ENCODE assay signal across 35 cellular contexts in the genomic region with DNA sequence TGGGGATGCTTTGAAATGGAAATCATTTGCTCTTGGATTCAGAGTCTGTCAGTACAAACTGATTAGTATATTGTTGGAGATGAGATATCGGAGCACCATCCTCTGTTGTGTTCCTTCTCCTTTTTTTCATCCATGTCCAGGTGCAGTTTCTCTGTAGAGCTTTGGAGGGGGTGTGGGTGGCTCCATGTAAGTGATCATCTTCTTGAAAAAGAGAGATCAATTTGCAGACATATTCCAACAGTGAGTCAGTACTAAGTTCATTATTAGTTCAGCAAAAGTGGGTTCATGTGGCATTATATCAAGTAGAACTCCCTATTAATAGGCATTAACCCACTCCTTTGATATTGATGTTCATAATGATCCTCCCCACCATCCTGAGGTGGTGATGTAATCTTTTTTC. TPM values are rescaled to one million over a fixed set of nuclear protein-coding genes. Genes with fewer than 3 reads are reported as not detected.
"Had no signal": no experiment of that assay in that cellular context is flagged by ENCODE, and none has a peak within 500 bp of the region (broad histone marks: within the 10 kb centered on the region; RNA-seq: fewer than 3 reads in every experiment).

No MANE protein-coding gene starts in this region.

- H3K27me3 ChIP-seq: adrenal gland, body of pancreas, brain microvascular endothelial cell, breast epithelium had no signal

- H3K4me3 ChIP-seq: adrenal gland, body of pancreas, breast epithelium had no signal

- H3K36me3 ChIP-seq: adrenal gland, brain microvascular endothelial cell, breast epithelium had no signal

- H3K9me3 Mint-ChIP-seq: activated B cell treated with CpG ODN at 0.5 μM for 24 hours; activated CD4-positive, alpha-beta memory T cell treated with anti-CD3 and anti-CD28 coated beads for 36 hours; activated CD4-positive, alpha-beta T cell treated with anti-CD3 and anti-CD28 coated beads, Interleukin-2, amount 10 ng/mL, durations not matched to agents 24 days and 14 days; activated CD8-positive, alpha-beta T cell treated with anti-CD3 and anti-CD28 coated beads for 36 hours; activated naive CD4-positive, alpha-beta T cell treated with anti-CD3 and anti-CD28 coated beads for 36 hours; activated naive CD4-positive, alpha-beta T cell treated with anti-CD3 and anti-CD28 coated beads, Interleukin-2, amount 50 U/mL, for 72 hours; activated naive CD8-positive, alpha-beta T cell treated with anti-CD3 and anti-CD28 coated beads for 36 hours; activated T-cell treated with anti-CD3 and anti-CD28 coated beads, Interleukin-2, amount 50 U/mL, for 4 hours; activated T-cell treated with anti-CD3 and anti-CD28 coated beads, Interleukin-2, amount 50 U/mL, for 72 hours; activated T-helper 1 cell treated with anti-CD3 and anti-CD28 coated beads, Interleukin-12 subunit alpha, Interleukin-12 subunit beta, Interleukin-2, Interleukin-4 antibody, amounts not matched to agents 30 ng/mL and 10 ng/mL and 1 ng/mL, durations not matched to agents 14 hours and 24 hours and 36 hours; activated T-helper 17 cell treated with anti-CD3 and anti-CD28 coated beads, Interleukin-2, amount 50 U/mL, for 72 hours; T-helper 1 cell treated with Interleukin-12 subunit alpha and Interleukin-12 subunit beta and Interleukin-4 antibody, amounts not matched to agents 30 μg/mL and 1 μg/mL, for 36 hours; T-helper 2 cell treated with Interferon-gamma antibody and Interleukin-4, amounts not matched to agents 5 μg/mL and 100 μg/mL, for 36 hours had no signal

- H3K9me3 ChIP-seq: adrenal gland, body of pancreas, breast epithelium had no signal

- H3K36me3 Mint-ChIP-seq: activated CD4-positive, alpha-beta memory T cell treated with anti-CD3 and anti-CD28 coated beads for 36 hours; activated naive CD4-positive, alpha-beta T cell treated with anti-CD3 and anti-CD28 coated beads, Interleukin-2, amount 50 U/mL, for 72 hours; activated naive CD8-positive, alpha-beta T cell treated with anti-CD3 and anti-CD28 coated beads for 36 hours had no signal

- DNase-seq: activated B cell treated with CpG ODN at 0.5 μM for 24 hours; activated CD4-positive, alpha-beta memory T cell treated with anti-CD3 and anti-CD28 coated beads for 36 hours; activated CD4-positive, alpha-beta T cell treated with anti-CD3 and anti-CD28 coated beads for 4 hours; activated CD4-positive, alpha-beta T cell treated with anti-CD3 and anti-CD28 coated beads, Interleukin-2, amount 10 ng/mL, durations not matched to agents 24 days and 14 days; activated CD4-positive, alpha-beta T cell treated with anti-CD3 and anti-CD28 coated beads, Interleukin-2, amount 50 U/mL, for 1 hour; activated CD4-positive, alpha-beta T cell treated with anti-CD3 and anti-CD28 coated beads, Interleukin-2, amount 50 U/mL, for 4 hours; activated CD4-positive, CD25-positive, alpha-beta regulatory T cell treated with anti-CD3 and anti-CD28 coated beads, Interleukin-2, amount 50 U/mL, for 72 hours; activated CD8-positive, alpha-beta memory T cell treated with anti-CD3 and anti-CD28 coated beads, Interleukin-2, amount 50 U/mL, for 4 hours; activated CD8-positive, alpha-beta T cell treated with anti-CD3 and anti-CD28 coated beads for 36 hours; activated effector memory CD4-positive, alpha-beta T cell treated with anti-CD3 and anti-CD28 coated beads, Interleukin-2, amount 50 U/mL, for 16 hours; activated gamma-delta T cell treated with Interleukin-2 at 50 U/mL for 16 hours; activated naive CD4-positive, alpha-beta T cell; activated naive CD4-positive, alpha-beta T cell treated with anti-CD3 and anti-CD28 coated beads for 36 hours; activated naive CD4-positive, alpha-beta T cell treated with anti-CD3 and anti-CD28 coated beads, Interleukin-2, amount 50 U/mL, for 16 hours; activated naive CD8-positive, alpha-beta T cell treated with anti-CD3 and anti-CD28 coated beads for 36 hours; activated T-cell treated with anti-CD3 and anti-CD28 coated beads for 4 hours; activated T-cell treated with anti-CD3 and anti-CD28 coated beads, Interleukin-2, amount 50 U/mL, for 1 hour; activated T-cell treated with anti-CD3 and anti-CD28 coated beads, Interleukin-2, amount 50 U/mL, for 4 hours; activated T-cell treated with anti-CD3 and anti-CD28 coated beads, Interleukin-2, amount 50 U/mL, for 72 hours; adrenal gland; amniotic stem cell; aorta; body of pancreas; brain microvascular endothelial cell; central memory CD4-positive, alpha-beta T cell; T-helper 1 cell; T-helper 2 cell; T-helper 9 cell had no signal

- H3K27ac Mint-ChIP-seq: activated B cell treated with CpG ODN at 0.5 μM for 24 hours; activated CD4-positive, alpha-beta memory T cell treated with anti-CD3 and anti-CD28 coated beads for 36 hours; activated CD4-positive, alpha-beta T cell treated with anti-CD3 and anti-CD28 coated beads, Interleukin-2, amount 10 ng/mL, durations not matched to agents 24 days and 14 days; activated CD8-positive, alpha-beta T cell treated with anti-CD3 and anti-CD28 coated beads for 36 hours; activated naive CD4-positive, alpha-beta T cell treated with anti-CD3 and anti-CD28 coated beads for 36 hours; activated naive CD4-positive, alpha-beta T cell treated with anti-CD3 and anti-CD28 coated beads, Interleukin-2, amount 50 U/mL, for 72 hours; activated naive CD8-positive, alpha-beta T cell treated with anti-CD3 and anti-CD28 coated beads for 36 hours; activated T-cell treated with anti-CD3 and anti-CD28 coated beads, Interleukin-2, amount 50 U/mL, for 72 hours; activated T-helper 1 cell treated with anti-CD3 and anti-CD28 coated beads, Interleukin-12 subunit alpha, Interleukin-12 subunit beta, Interleukin-2, Interleukin-4 antibody, amounts not matched to agents 30 ng/mL and 10 ng/mL and 1 ng/mL, durations not matched to agents 14 hours and 24 hours and 36 hours; activated T-helper 17 cell treated with anti-CD3 and anti-CD28 coated beads, Interleukin-2, amount 50 U/mL, for 72 hours; T-helper 1 cell treated with Interleukin-12 subunit alpha and Interleukin-12 subunit beta and Interleukin-4 antibody, amounts not matched to agents 30 μg/mL and 1 μg/mL, for 36 hours; T-helper 2 cell treated with Interferon-gamma antibody and Interleukin-4, amounts not matched to agents 5 μg/mL and 100 μg/mL, for 36 hours had no signal

- ATAC-seq: activated CD8-positive, alpha-beta T cell treated with anti-CD3 and anti-CD28 coated beads for 36 hours; activated naive CD4-positive, alpha-beta T cell treated with anti-CD3 and anti-CD28 coated beads, Interleukin-2, amount 50 U/mL, for 72 hours; activated T-cell treated with anti-CD3 and anti-CD28 coated beads, Interleukin-2, amount 50 U/mL, for 4 hours; activated T-cell treated with anti-CD3 and anti-CD28 coated beads, Interleukin-2, amount 50 U/mL, for 72 hours; activated T-helper 17 cell treated with anti-CD3 and anti-CD28 coated beads, Interleukin-2, amount 50 U/mL, for 72 hours; body of pancreas had no signal

- H3K4me3 Mint-ChIP-seq: activated B cell treated with CpG ODN at 0.5 μM for 24 hours; activated CD4-positive, alpha-beta memory T cell treated with anti-CD3 and anti-CD28 coated beads for 36 hours; activated CD4-positive, alpha-beta T cell treated with anti-CD3 and anti-CD28 coated beads, Interleukin-2, amount 10 ng/mL, durations not matched to agents 24 days and 14 days; activated CD8-positive, alpha-beta T cell treated with anti-CD3 and anti-CD28 coated beads for 36 hours; activated naive CD4-positive, alpha-beta T cell treated with anti-CD3 and anti-CD28 coated beads for 36 hours; activated naive CD8-positive, alpha-beta T cell treated with anti-CD3 and anti-CD28 coated beads for 36 hours; activated T-cell treated with anti-CD3 and anti-CD28 coated beads, Interleukin-2, amount 50 U/mL, for 4 hours; activated T-cell treated with anti-CD3 and anti-CD28 coated beads, Interleukin-2, amount 50 U/mL, for 72 hours; activated T-helper 1 cell treated with anti-CD3 and anti-CD28 coated beads, Interleukin-12 subunit alpha, Interleukin-12 subunit beta, Interleukin-2, Interleukin-4 antibody, amounts not matched to agents 30 ng/mL and 10 ng/mL and 1 ng/mL, durations not matched to agents 14 hours and 24 hours and 36 hours; activated T-helper 17 cell treated with anti-CD3 and anti-CD28 coated beads, Interleukin-2, amount 50 U/mL, for 72 hours; T-helper 1 cell treated with Interleukin-12 subunit alpha and Interleukin-12 subunit beta and Interleukin-4 antibody, amounts not matched to agents 30 μg/mL and 1 μg/mL, for 36 hours; T-helper 2 cell treated with Interferon-gamma antibody and Interleukin-4, amounts not matched to agents 5 μg/mL and 100 μg/mL, for 36 hours had no signal

- H3K27ac ChIP-seq: adrenal gland, body of pancreas, brain microvascular endothelial cell, breast epithelium, VCaP had no signal

- H3K4me1 Mint-ChIP-seq: activated B cell treated with CpG ODN at 0.5 μM for 24 hours; activated CD4-positive, alpha-beta T cell treated with anti-CD3 and anti-CD28 coated beads, Interleukin-2, amount 10 ng/mL, durations not matched to agents 24 days and 14 days; activated naive CD8-positive, alpha-beta T cell treated with anti-CD3 and anti-CD28 coated beads for 36 hours; activated T-helper 17 cell treated with anti-CD3 and anti-CD28 coated beads, Interleukin-2, amount 50 U/mL, for 72 hours had no signal

- H3K4me1 ChIP-seq: adrenal gland, body of pancreas, breast epithelium had no signal

RNA-seq across cellular contexts. Expression of a gene that starts 18.9 kb away (rescaled TPM):
- total RNA-seq: activated B cell treated with CpG ODN at 0.5 μM for 24 hours; activated CD4-positive, alpha-beta memory T cell treated with anti-CD3 and anti-CD28 coated beads for 36 hours; activated CD4-positive, alpha-beta T cell treated with anti-CD3 and anti-CD28 coated beads, Interleukin-2, amount 10 ng/mL, durations not matched to agents 24 days and 14 days; activated naive CD4-positive, alpha-beta T cell treated with anti-CD3 and anti-CD28 coated beads for 36 hours; activated T-helper 1 cell treated with anti-CD3 and anti-CD28 coated beads, Interleukin-12 subunit alpha, Interleukin-12 subunit beta, Interleukin-2, Interleukin-4 antibody, amounts not matched to agents 30 ng/mL and 10 ng/mL and 1 ng/mL, durations not matched to agents 14 hours and 24 hours and 36 hours; activated T-helper 17 cell treated with anti-CD3 and anti-CD28 coated beads, Interleukin-2, amount 50 U/mL, for 72 hours had no signal
